Comparison of ENCODE assay signal across 19 cellular contexts in the genomic region with DNA sequence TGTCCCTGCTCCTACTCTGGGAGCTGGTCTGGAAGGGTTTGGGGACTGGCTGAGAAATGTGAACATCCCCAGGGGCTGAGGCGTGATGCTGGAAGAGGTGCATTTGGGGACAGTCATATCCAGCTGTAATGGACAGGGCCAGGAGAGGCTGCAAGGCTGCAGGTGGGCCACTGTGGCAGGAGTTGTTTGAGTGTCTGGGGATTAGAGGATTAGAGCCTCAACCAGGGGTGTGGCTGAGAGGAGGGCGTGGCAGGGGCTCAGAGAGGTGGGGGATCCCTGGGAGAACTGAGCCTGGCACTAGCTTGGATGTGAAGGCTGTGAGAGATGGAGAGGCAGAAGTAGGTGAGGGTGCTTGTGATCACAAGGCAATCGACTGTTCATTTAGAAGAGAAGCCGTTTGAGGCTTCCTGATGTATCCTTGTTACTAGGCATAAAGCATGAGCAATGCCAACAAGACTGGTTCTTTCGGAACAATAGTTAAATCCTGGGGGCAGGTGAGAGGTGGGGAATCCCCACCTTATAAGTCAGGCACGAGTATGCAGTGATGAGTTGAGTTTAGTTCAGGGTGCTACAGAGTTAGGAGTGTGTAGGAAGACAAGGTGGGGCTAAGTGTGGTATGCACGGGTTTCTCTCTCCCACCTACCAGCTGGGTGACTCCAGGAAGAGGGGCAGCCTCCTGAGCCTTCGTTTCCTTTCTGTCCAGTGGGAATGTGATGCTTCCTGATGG. TPM values are rescaled to one million over a fixed set of nuclear protein-coding genes. Genes with fewer than 3 reads are reported as not detected.
DNase-seq lines count a peak whose midpoint lies in the region; ATAC-seq and TF ChIP-seq lines count a peak whose summit lies in the region.
"Had no signal": no experiment of that assay in that cellular context is flagged by ENCODE, and none has a peak within 500 bp of the region (broad histone marks: within the 10 kb centered on the region; RNA-seq: fewer than 3 reads in every experiment).

No MANE protein-coding gene starts in this region.

- no peak overlapping the region for H3K4me2 ChIP-seq in OCI-LY7 (ENCODE audit: low read length)
- H3K4me2 ChIP-seq: KMS-11 had no signal

- H3K27me3 ChIP-seq in effector memory CD4-positive, alpha-beta T cell (replicated peaks; ENCODE audit: control insufficient read depth, insufficient read depth, low read length, poor library complexity, severe bottlenecking): no peaks in the 10 kb centered on the region
- H3K27me3 ChIP-seq: BE2C had no signal

- no peaks in the 10 kb centered on the region for H3K9me3 Mint-ChIP-seq in activated CD8-positive, alpha-beta T cell treated with anti-CD3 and anti-CD28 coated beads for 36 hours
- no peaks in the 10 kb centered on the region for H3K9me3 Mint-ChIP-seq in activated CD8-positive, alpha-beta T cell treated with anti-CD3 and anti-CD28 coated beads, Interleukin-2, amount 10 ng/mL, durations not matched to agents 7 days and 5 days (ENCODE audit: insufficient read depth)
- H3K9me3 Mint-ChIP-seq in chondrocyte (ENCODE audit: low read depth): no peaks in the 10 kb centered on the region
- no peaks in the 10 kb centered on the region for H3K9me3 Mint-ChIP-seq in osteocyte (ENCODE audit: unreplicated experiment)
- H3K9me3 Mint-ChIP-seq: CD8-positive, alpha-beta T cell had no signal

- H3K9me2 ChIP-seq in OCI-LY7 (ENCODE audit: insufficient read depth, low read length): no peaks in the 10 kb centered on the region

- no peak for TF ChIP-seq CTCF in activated CD8-positive, alpha-beta T cell treated with anti-CD3 and anti-CD28 coated beads for 36 hours (IDR thresholded peaks at IDR 0.05)
- TF ChIP-seq CTCF in HEK293 (tag by site-specific recombination; IDR thresholded peaks at IDR 0.05) (no peak), chondrocyte (IDR thresholded peaks at IDR 0.05) (no peak), osteocyte (IDR thresholded peaks at IDR 0.05) (no peak), OCI-LY7 (conservative IDR thresholded peaks at IDR 0.05; ENCODE audit: low read length) (no peak)

- DNase-seq in activated CD8-positive, alpha-beta T cell treated with anti-CD3 and anti-CD28 coated beads for 36 hours: no peak
- no peak for DNase-seq in activated CD8-positive, alpha-beta T cell treated with anti-CD3 and anti-CD28 coated beads, Interleukin-2, amount 10 ng/mL, durations not matched to agents 7 days and 5 days
- DNase-seq in chondrocyte (ENCODE audit: low spot score): no peak
- DNase-seq in osteocyte (ENCODE audit: extremely low spot score, unreplicated experiment): no peak
- no peak for DNase-seq in NCI-H187 (lab: John Stamatoyannopoulos, UW)
- no peak for DNase-seq in OCI-LY7 (ENCODE audit: low spot score)
- no peak for DNase-seq in effector memory CD4-positive, alpha-beta T cell
- DNase-seq: BE2C; CD8-positive, alpha-beta T cell; DMS79 treated with DMSO at 0.1 percent for 48 hours; NCI-H1417 treated with DMSO at 0.1 percent for 48 hours; NCI-H1930; NCI-H345; NCI-H69; OCI-M1; SHP77 had no signal

- no peaks in the 10 kb centered on the region for H3K9me3 ChIP-seq in HEK293 (ENCODE audit: control insufficient read depth, insufficient read depth, low read depth, low read length)
- H3K9me3 ChIP-seq in OCI-LY7 (ENCODE audit: low read length): no peaks in the 10 kb centered on the region
- no peaks in the 10 kb centered on the region for H3K9me3 ChIP-seq in effector memory CD4-positive, alpha-beta T cell (ENCODE audit: control insufficient read depth, low read length)
- H3K9me3 ChIP-seq: BE2C had no signal

- no peak overlapping the region for H3K27ac Mint-ChIP-seq in activated CD8-positive, alpha-beta T cell treated with anti-CD3 and anti-CD28 coated beads for 36 hours
- no peak overlapping the region for H3K27ac Mint-ChIP-seq in activated CD8-positive, alpha-beta T cell treated with anti-CD3 and anti-CD28 coated beads, Interleukin-2, amount 10 ng/mL, durations not matched to agents 7 days and 5 days
- H3K27ac Mint-ChIP-seq in chondrocyte (ENCODE audit: unreplicated experiment) (peak overlapping the region; percentile 1), osteocyte (ENCODE audit: unreplicated experiment) (no peak overlapping the region)
- H3K27ac Mint-ChIP-seq: CD8-positive, alpha-beta T cell had no signal

- CTCF ChIA-PET in activated CD8-positive, alpha-beta T cell treated with anti-CD3 and anti-CD28 coated beads for 36 hours (lab: Charles Lee): no interaction called here
- CTCF ChIA-PET in activated CD8-positive, alpha-beta T cell treated with anti-CD3 and anti-CD28 coated beads, Interleukin-2, amount 10 ng/mL, durations not matched to agents 7 days and 5 days (lab: Charles Lee): no interaction called here
- CTCF ChIA-PET in HEK293 (lab: Yijun Ruan, JAX): no interaction called here
- CTCF ChIA-PET in OCI-LY7 (lab: Charles Lee; ENCODE audit: unreplicated experiment): no interaction called here

- peak; percentile 61 for ATAC-seq in activated CD8-positive, alpha-beta T cell treated with anti-CD3 and anti-CD28 coated beads for 36 hours
- no peak for ATAC-seq in activated CD8-positive, alpha-beta T cell treated with anti-CD3 and anti-CD28 coated beads, Interleukin-2, amount 10 ng/mL, durations not matched to agents 7 days and 5 days
- ATAC-seq: CD8-positive, alpha-beta T cell had no signal

- H3K4me1 ChIP-seq in HEK293 (ENCODE audit: control insufficient read depth, insufficient read depth, low read length) (peaks cover 12% of the 10 kb centered on the region), OCI-LY7 (ENCODE audit: insufficient read depth, low read length, poor library complexity, severe bottlenecking) (no peaks in the 10 kb centered on the region)
- no peaks in the 10 kb centered on the region for H3K4me1 ChIP-seq in effector memory CD4-positive, alpha-beta T cell (ENCODE audit: control insufficient read depth, insufficient read depth, low read length, poor library complexity, severe bottlenecking)
- H3K4me1 ChIP-seq: BE2C had no signal

- no peaks in the 10 kb centered on the region for H3K36me3 Mint-ChIP-seq in activated CD8-positive, alpha-beta T cell treated with anti-CD3 and anti-CD28 coated beads for 36 hours (ENCODE audit: low read depth)
- H3K36me3 Mint-ChIP-seq in activated CD8-positive, alpha-beta T cell treated with anti-CD3 and anti-CD28 coated beads, Interleukin-2, amount 10 ng/mL, durations not matched to agents 7 days and 5 days (ENCODE audit: low read depth): no peaks in the 10 kb centered on the region
- H3K36me3 Mint-ChIP-seq in chondrocyte (ENCODE audit: low read depth) (no peaks in the 10 kb centered on the region), osteocyte (ENCODE audit: unreplicated experiment) (peaks cover 11% of the 10 kb centered on the region)
- H3K36me3 Mint-ChIP-seq: CD8-positive, alpha-beta T cell had no signal

- no peaks in the 10 kb centered on the region for H3K36me3 ChIP-seq in HEK293 (ENCODE audit: control insufficient read depth in 2 of 2, insufficient read depth in 1 of 2, low read length in 2 of 2)
- no peaks in the 10 kb centered on the region for H3K36me3 ChIP-seq in OCI-LY7 (ENCODE audit: insufficient read depth, low read length)
- H3K36me3 ChIP-seq in effector memory CD4-positive, alpha-beta T cell (ENCODE audit: control insufficient read depth, insufficient read depth, low read length): no peaks in the 10 kb centered on the region
- H3K36me3 ChIP-seq: BE2C had no signal

- H2AFZ ChIP-seq in OCI-LY7 (ENCODE audit: low read length): no peak overlapping the region

- no peaks in the 10 kb centered on the region for H3K79me2 ChIP-seq in OCI-LY7 (ENCODE audit: insufficient read depth, low read depth, low read length)

- no peak overlapping the region for H3K4me3 Mint-ChIP-seq in activated CD8-positive, alpha-beta T cell treated with anti-CD3 and anti-CD28 coated beads for 36 hours
- no peak overlapping the region for H3K4me3 Mint-ChIP-seq in activated CD8-positive, alpha-beta T cell treated with anti-CD3 and anti-CD28 coated beads, Interleukin-2, amount 10 ng/mL, durations not matched to agents 7 days and 5 days
- H3K4me3 Mint-ChIP-seq in chondrocyte (ENCODE audit: unreplicated experiment) (no peak overlapping the region), osteocyte (ENCODE audit: unreplicated experiment) (peak overlapping the region; percentile 21)
- H3K4me3 Mint-ChIP-seq: CD8-positive, alpha-beta T cell had no signal

- H3K4me3 ChIP-seq in HEK293 (ENCODE audit: low read depth, low read length) (no peak overlapping the region), OCI-LY7 (ENCODE audit: low read depth, low read length, poor library complexity, severe bottlenecking) (no peak overlapping the region)
- H3K4me3 ChIP-seq in effector memory CD4-positive, alpha-beta T cell (ENCODE audit: insufficient read depth, low read depth, low read length, poor library complexity, severe bottlenecking): no peak overlapping the region
- H3K4me3 ChIP-seq: SK-N-MC had no signal

- H3K27ac ChIP-seq in HEK293 (ENCODE audit: extremely low read depth, low read depth, low read length) (no peak overlapping the region), OCI-LY7 (ENCODE audit: low read depth, low read length, poor library complexity, severe bottlenecking) (no peak overlapping the region)
- no peak overlapping the region for H3K27ac ChIP-seq in effector memory CD4-positive, alpha-beta T cell (ENCODE audit: insufficient read depth, low read length, poor library complexity, severe bottlenecking)
- H3K27ac ChIP-seq: KMS-11, SK-N-MC had no signal

- H3K27me3 Mint-ChIP-seq in activated CD8-positive, alpha-beta T cell treated with anti-CD3 and anti-CD28 coated beads for 36 hours: no peaks in the 10 kb centered on the region
- H3K27me3 Mint-ChIP-seq in activated CD8-positive, alpha-beta T cell treated with anti-CD3 and anti-CD28 coated beads, Interleukin-2, amount 10 ng/mL, durations not matched to agents 7 days and 5 days (ENCODE audit: low read depth): no peaks in the 10 kb centered on the region
- H3K27me3 Mint-ChIP-seq in chondrocyte (ENCODE audit: low read depth) (no peaks in the 10 kb centered on the region), osteocyte (ENCODE audit: unreplicated experiment) (no peaks in the 10 kb centered on the region)

- no peaks in the 10 kb centered on the region for H4K20me1 ChIP-seq in OCI-LY7 (ENCODE audit: insufficient read depth, low read length)

- peaks cover 19% of the 10 kb centered on the region for H3K4me1 Mint-ChIP-seq in activated CD8-positive, alpha-beta T cell treated with anti-CD3 and anti-CD28 coated beads for 36 hours (ENCODE audit: low read depth)
- H3K4me1 Mint-ChIP-seq in activated CD8-positive, alpha-beta T cell treated with anti-CD3 and anti-CD28 coated beads, Interleukin-2, amount 10 ng/mL, durations not matched to agents 7 days and 5 days (ENCODE audit: low read depth): peaks cover 4% of the 10 kb centered on the region
- H3K4me1 Mint-ChIP-seq in chondrocyte (ENCODE audit: low read depth): peaks cover 87% of the 10 kb centered on the region
- peaks cover 86% of the 10 kb centered on the region for H3K4me1 Mint-ChIP-seq in osteocyte (ENCODE audit: unreplicated experiment)

- no TSS peak for BruUV-seq in OCI-LY7 (replicated peaks; lab: Mats Ljungman, UMichigan)

- POLR2A ChIA-PET in activated CD8-positive, alpha-beta T cell treated with anti-CD3 and anti-CD28 coated beads for 36 hours (lab: Charles Lee): no interaction called here
- POLR2A ChIA-PET in activated CD8-positive, alpha-beta T cell treated with anti-CD3 and anti-CD28 coated beads, Interleukin-2, amount 10 ng/mL, durations not matched to agents 7 days and 5 days (lab: Charles Lee): no interaction called here
- POLR2A ChIA-PET in HEK293 (lab: Yijun Ruan, JAX): no interaction called here
- POLR2A ChIA-PET in OCI-LY7 (lab: Charles Lee): no interaction called here

- intact Hi-C loops in activated CD8-positive, alpha-beta T cell treated with anti-CD3 and anti-CD28 coated beads for 36 hours (cut with micrococcal nuclease): no loop called here
- intact Hi-C loops in OCI-LY7 (cut with micrococcal nuclease; ENCODE audit: unreplicated experiment): no loop called here

RNA-seq across cellular contexts. Expression of a gene that starts 31.9 kb away (rescaled TPM):
- 1 to 10 TPM; 1.9 to 2.3 TPM for total RNA-seq in activated CD8-positive, alpha-beta T cell treated with anti-CD3 and anti-CD28 coated beads for 36 hours
- total RNA-seq in activated CD8-positive, alpha-beta T cell treated with anti-CD3 and anti-CD28 coated beads, Interleukin-2, amount 10 ng/mL, durations not matched to agents 7 days and 5 days: under 1 TPM in 1 of 2 experiments, not detected in 1; 0.10 TPM
- total RNA-seq in chondrocyte (58.8 to 66.2 TPM (median 59.5 TPM) in 3 replicates), osteocyte (79.4 and 84.4 TPM in 2 replicates), OCI-LY7 (2022) (not detected in 2 replicates)
- total RNA-seq in OCI-LY7 (2014; rRNA removed; shearing (Covaris generic)): not detected in 2 replicates

Comparison
In these comparisons a context has a peak if more than half of its experiments do, and no peak if none do; other contexts are left out.
1. RNA of a gene that starts 31.9 kb away (total RNA-seq): 79.4 to 84.4 TPM in osteocyte and 58.8 to 66.2 TPM in chondrocyte; 1.9 to 2.3 TPM in activated CD8-positive, alpha-beta T cell treated with anti-CD3 and anti-CD28 coated beads for 36 hours, 0.10 TPM in activated CD8-positive, alpha-beta T cell treated with anti-CD3 and anti-CD28 coated beads, Interleukin-2, amount 10 ng/mL, durations not matched to agents 7 days and 5 days and not detected in OCI-LY7; every median in the first group is over 10 times any median in the second.